ENCODE assay signal across 12 cellular contexts in the genomic region with DNA sequence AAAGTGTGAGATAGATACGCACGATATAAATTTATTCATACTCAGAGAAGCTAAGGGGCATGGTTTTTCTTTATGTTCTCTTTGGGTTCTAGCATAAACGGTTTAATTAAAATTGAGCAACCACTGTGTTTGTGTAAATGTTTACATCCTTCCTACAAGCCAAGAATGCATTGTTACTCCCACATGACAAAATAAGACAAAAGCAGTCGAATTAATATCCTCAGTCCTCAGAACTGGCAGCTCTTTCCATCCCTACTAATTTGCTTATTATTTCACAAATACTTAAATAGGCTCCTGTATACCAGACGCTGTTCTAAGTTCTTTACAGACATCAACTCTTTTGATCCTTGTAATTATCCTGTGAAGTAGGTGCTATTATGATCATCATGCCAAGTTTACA. TPM values are rescaled to one million over a fixed set of nuclear protein-coding genes. Genes with fewer than 3 reads are reported as not detected.
A peak's percentile ranks its signal among the peaks of the same experiment; 100 is the strongest.
DNase-seq lines count a peak whose midpoint lies in the region; ATAC-seq, FAIRE-seq and TF ChIP-seq lines count a peak whose summit lies in the region.
"Had no signal": no experiment of that assay in that cellular context is flagged by ENCODE, and none has a peak within 500 bp of the region (broad histone marks: within the 10 kb centered on the region; RNA-seq: fewer than 3 reads in every experiment).

No MANE protein-coding gene starts in this region.

- H3K36me3 Mint-ChIP-seq in brain (peaks cover 4% of the 10 kb centered on the region), natural killer cell (no peaks in the 10 kb centered on the region)

- DNase-seq in kidney (no peak), sigmoid colon (no peak), superior temporal gyrus (ENCODE audit: extremely low spot score) (no peak), natural killer cell (no peak), SW 1271 (lab: John Stamatoyannopoulos, UW) (no peak)
- DNase-seq: NCI-H2029 treated with DMSO at 0.1 percent for 48 hours, T-helper 17 cell, upper lobe of right lung had no signal

- peak overlapping the region in 1 of 2 donors; percentile 73 for H3K9ac ChIP-seq in kidney (ENCODE audit: low read length in 2 of 2)

- H3K27me3 Mint-ChIP-seq in brain (peaks cover 56% of the 10 kb centered on the region), natural killer cell (ENCODE audit: low read depth in 2 of 2) (peaks cover 24 to 45% of the 10 kb centered on the region in 2 donors)

- CTCF ChIA-PET in HEK293 (lab: Yijun Ruan, JAX) = interaction anchor here (1.0 kb wide), 1 partner anchor 107 kb away, joined by 5 read pairs; no protein-coding TSS in a partner anchor

- TF ChIP-seq POLR2A in sigmoid colon (IDR thresholded peaks at IDR 0.05) = no peak

- intact Hi-C loops in kidney (cut with DNase I) = no loop called here
- intact Hi-C loops in sigmoid colon (cut with DNase I) = loop anchor here (10.0 kb wide), 1 partner anchor 103 kb away; a partner anchor contains a TSS
- intact Hi-C loops in natural killer cell (cut with micrococcal nuclease) = no loop called here

- H3K27ac ChIP-seq in HEK293 (ENCODE audit: extremely low read depth, low read depth, low read length) = no peak overlapping the region; the same call in 1 of the 2 replicates
- H3K27ac ChIP-seq in kidney (ENCODE audit: low read depth in 2 of 2, low read length in 2 of 2) = no peak overlapping the region
- H3K27ac ChIP-seq in sigmoid colon = peak overlapping the region; percentile 75 to 82 (median 78)
- H3K27ac ChIP-seq: epithelial cell of prostate, upper lobe of right lung had no signal

- H3K4me3 ChIP-seq in HEK293 (ENCODE audit: low read depth, low read length) (no peak overlapping the region), kidney (ENCODE audit: low read length in 2 of 2) (peak overlapping the region; percentile 41 to 75), sigmoid colon (peak overlapping the region; percentile 20 to 58 (median 50))

- WGBS in sigmoid colon, 2 donors = 49 to 64% methylated on average over 5 of the region's 5 CpGs

- POLR2A ChIA-PET in HEK293 (lab: Yijun Ruan, JAX) = no interaction called here

- ATAC-seq in HG03039 (IDR thresholded peaks at IDR 0.05; ENCODE audit: unreplicated experiment) (no peak), natural killer cell (no peak)
- ATAC-seq: T-helper 17 cell had no signal

- no peaks in the 10 kb centered on the region for H3K27me3 ChIP-seq in sigmoid colon

- H3K4me3 Mint-ChIP-seq in brain = peak overlapping the region; percentile 81 to 87 (median 83)
- no peak overlapping the region for H3K4me3 Mint-ChIP-seq in natural killer cell
- H3K4me3 Mint-ChIP-seq: T-helper 17 cell had no signal

- H3K9me3 Mint-ChIP-seq in brain (peaks cover 0 to 11% (median 0%) of the 10 kb centered on the region in 5 experiments), natural killer cell (no peaks in the 10 kb centered on the region)

- FAIRE-seq in kidney (lab: Jason Lieb, UNC) = no peak

- TF ChIP-seq EP300 in sigmoid colon (IDR thresholded peaks at IDR 0.05) = no peak

- H3K4me1 Mint-ChIP-seq in brain = peaks cover 27% of the 10 kb centered on the region
- H3K4me1 Mint-ChIP-seq in natural killer cell = no peaks in the 10 kb centered on the region
- H3K4me1 Mint-ChIP-seq: T-helper 17 cell had no signal

- peak overlapping the region in 1 of 5 experiments; percentile 3 for H3K27ac Mint-ChIP-seq in brain
- no peak overlapping the region for H3K27ac Mint-ChIP-seq in natural killer cell
- H3K27ac Mint-ChIP-seq: T-helper 17 cell had no signal

- no peaks in the 10 kb centered on the region for H3K36me3 ChIP-seq in HEK293 (ENCODE audit: control insufficient read depth in 2 of 2, insufficient read depth in 1 of 2, low read length in 2 of 2)
- H3K36me3 ChIP-seq in kidney (ENCODE audit: control insufficient read depth in 1 of 2, insufficient read depth in 2 of 2, low read length in 2 of 2) = no peaks in the 10 kb centered on the region
- H3K36me3 ChIP-seq in sigmoid colon = no peaks in the 10 kb centered on the region
- H3K36me3 ChIP-seq: upper lobe of right lung had no signal

- TF ChIP-seq CTCF in HEK293 (tag by site-specific recombination; IDR thresholded peaks at IDR 0.05) (no peak), brain (conservative IDR thresholded peaks at IDR 0.05) (no peak), kidney (IDR thresholded peaks at IDR 0.05; ENCODE audit: borderline replicate concordance, extremely low read depth, insufficient read depth) (no peak), sigmoid colon (IDR thresholded peaks at IDR 0.05) (no peak), natural killer cell (IDR thresholded peaks at IDR 0.05) (no peak)

- H3K9me3 ChIP-seq in HEK293 (ENCODE audit: control insufficient read depth, insufficient read depth, low read depth, low read length) = no peaks in the 10 kb centered on the region
- no peaks in the 10 kb centered on the region for H3K9me3 ChIP-seq in kidney (ENCODE audit: control insufficient read depth in 1 of 2, low read length in 2 of 2)
- no peaks in the 10 kb centered on the region for H3K9me3 ChIP-seq in sigmoid colon
- H3K9me3 ChIP-seq: upper lobe of right lung had no signal

- H3K4me1 ChIP-seq in HEK293 (ENCODE audit: control insufficient read depth, insufficient read depth, low read length) (no peaks in the 10 kb centered on the region), kidney (ENCODE audit: control insufficient read depth in 1 of 2, insufficient read depth in 1 of 2, low read depth in 1 of 2, low read length in 2 of 2) (peaks cover 0 to 4% of the 10 kb centered on the region in 2 donors), sigmoid colon (peaks cover 0 to 16% (median 7%) of the 10 kb centered on the region in 4 donors)

TF ChIP-seq in HEK293, 187 proteins besides CTCF, POLR2A, EP300 and RAD21:
- peak; percentile 86 for TF ChIP-seq ZBTB17 (tag by site-specific recombination; IDR thresholded peaks at IDR 0.05)
- TF ChIP-seq ZSCAN30 (tag by site-specific recombination; IDR thresholded peaks at IDR 0.05) = no peak
- TF ChIP-seq, protein P1, sequence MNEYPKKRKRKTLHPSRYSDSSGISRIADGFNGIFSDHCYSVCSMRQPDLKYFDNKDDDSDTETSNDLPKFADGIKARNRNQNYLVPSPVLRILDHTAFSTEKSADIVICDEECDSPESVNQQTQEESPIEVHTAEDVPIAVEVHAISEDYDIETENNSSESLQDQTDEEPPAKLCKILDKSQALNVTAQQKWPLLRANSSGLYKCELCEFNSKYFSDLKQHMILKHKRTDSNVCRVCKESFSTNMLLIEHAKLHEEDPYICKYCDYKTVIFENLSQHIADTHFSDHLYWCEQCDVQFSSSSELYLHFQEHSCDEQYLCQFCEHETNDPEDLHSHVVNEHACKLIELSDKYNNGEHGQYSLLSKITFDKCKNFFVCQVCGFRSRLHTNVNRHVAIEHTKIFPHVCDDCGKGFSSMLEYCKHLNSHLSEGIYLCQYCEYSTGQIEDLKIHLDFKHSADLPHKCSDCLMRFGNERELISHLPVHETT (tag by site-specific recombination; IDR thresholded peaks at IDR 0.05) = no peak

RNA-seq across cellular contexts. Expression of a gene that starts 32.0 kb away (rescaled TPM):
- polyA plus RNA-seq in brain (ENCODE audit: insufficient read depth, low read depth, low replicate concordance) = 2.2 TPM
- total RNA-seq in kidney = 17.8 TPM
- polyA plus RNA-seq in kidney (ENCODE audit: insufficient read depth, low read depth, low replicate concordance) = 3.2 TPM
- total RNA-seq in sigmoid colon = 10 to 100 TPM; 30.3 to 54.0 (median 46.9) TPM
- polyA plus RNA-seq in sigmoid colon = 1 to 10 TPM; 3.2 to 6.6 (median 3.2) TPM
- total RNA-seq in natural killer cell = under 1 TPM in 1 of 3 donors, not detected in 2; 0.95 TPM

Comparison
In these comparisons a context has a peak if more than half of its experiments do, and no peak if none do; other contexts are left out.
1. H3K27ac ChIP-seq: peak in sigmoid colon (4 of 4); none in HEK293 (single experiment) and kidney (0 of 2).